In genomic region chr2:135121016-135121657, GRCh38 we compare ENCODE assay signal across 17 cellular contexts.
DNase-seq lines count a peak whose midpoint lies in the region; ATAC-seq, FAIRE-seq and TF ChIP-seq lines count a peak whose summit lies in the region.
"Had no signal": no experiment of that assay in that cellular context is flagged by ENCODE, and none has a peak within 500 bp of the region (broad histone marks: within the 10 kb centered on the region; RNA-seq: fewer than 3 reads in every experiment).

No MANE protein-coding gene starts in this region.

- DNase-seq in A549 (ENCODE audit: low read depth in 1 of 2, low spot score in 1 of 2), result no peak
- DNase-seq in HT-29 (ENCODE audit: low spot score), result peak; percentile 51
- peak; percentile 18 for DNase-seq in epithelial cell of proximal tubule (ENCODE audit: low read depth)
- no peak for DNase-seq in HepG2 (ENCODE audit: low spot score)
- DNase-seq in stimulated activated naive CD4-positive, alpha-beta T cell treated with Interleukin-2 at 50 U/mL for 16 hours (lab: John Stamatoyannopoulos, UW), result no peak
- no peak for DNase-seq in naive thymus-derived CD8-positive, alpha-beta T cell
- DNase-seq in activated CD4-positive, alpha-beta T cell treated with anti-CD3 and anti-CD28 coated beads, Interleukin-2, amount 50 U/mL, for 48 hours, result no peak
- DNase-seq in omental fat pad (ENCODE audit: low spot score), result no peak
- DNase-seq: CD4-positive, alpha-beta T cell; NCI-H1092; NCI-H187 treated with DMSO at 0.1 percent for 48 hours; NCI-H446; NCI-H82; SHP77 treated with DMSO at 0.1 percent for 48 hours had no signal

- H3K4me2 ChIP-seq in A549 (peak overlapping the region; percentile 20), HepG2 (ENCODE audit: low read depth, low read length) (no peak overlapping the region)

- no peaks in the 10 kb centered on the region for H3K27me3 ChIP-seq in HepG2 (ENCODE audit: control insufficient read depth in 1 of 2, insufficient read depth in 2 of 2, low read length in 2 of 2)

- no peaks in the 10 kb centered on the region for H3K79me2 ChIP-seq in HepG2 (ENCODE audit: insufficient read depth, low read length)

- TF ChIP-seq POLR2A in A549 (IDR thresholded peaks at IDR 0.05; ENCODE audit: low read length) (no peak), HepG2 (IDR thresholded peaks at IDR 0.05; ENCODE audit: insufficient read depth in 1 of 2, low read depth in 2 of 2, low read length in 2 of 2) (no peak)

- no peak for ATAC-seq in A549
- ATAC-seq in HepG2, result no peak
- ATAC-seq in naive thymus-derived CD8-positive, alpha-beta T cell, result no peak
- no peak for ATAC-seq in omental fat pad (ENCODE audit: low FRiP score)
- ATAC-seq: Panc1 had no signal

- WGBS in A549 (ENCODE audit: missing lambda C conversion rate), result 75% methylated on average over 2 of the region's 2 CpGs
- 95% methylated on average over 2 of the region's 2 CpGs for WGBS in HepG2 (ENCODE audit: low lambda C conversion rate)

- H3K9ac ChIP-seq in HepG2 (ENCODE audit: insufficient read depth, low read depth, low read length), result no peak overlapping the region

- peaks cover 39% of the 10 kb centered on the region; the same call in 2 of the 3 replicates for H3K4me1 ChIP-seq in A549
- no peaks in the 10 kb centered on the region for H3K4me1 ChIP-seq in HepG2 (ENCODE audit: insufficient read depth, low read length)

- no peak overlapping the region for H2AFZ ChIP-seq in HepG2 (ENCODE audit: low read length)

- FAIRE-seq in A549 (lab: Jason Lieb, UNC) (no peak), HepG2 (lab: Jason Lieb, UNC) (no peak)

- TF ChIP-seq RAD21 in A549 (conservative IDR thresholded peaks at IDR 0.05 in 1 of 2, IDR thresholded peaks at IDR 0.05 in 1 of 2) (no peak), HepG2 (CRISPR knock-in tag; IDR thresholded peaks at IDR 0.05) (no peak)

- peaks cover 0 to 68% (median 25%) of the 10 kb centered on the region in 3 donors for H3K36me3 Mint-ChIP-seq in naive thymus-derived CD8-positive, alpha-beta T cell

- CTCF ChIA-PET in A549 (lab: Yijun Ruan, JAX), result no interaction called here
- CTCF ChIA-PET in HepG2 (lab: Yijun Ruan, JAX; ENCODE audit: low intra/inter-chr PET ratio, low total read pairs), result no interaction called here

- intact Hi-C loops in HepG2 (cut with micrococcal nuclease; ENCODE audit: unreplicated experiment), result no loop called here

- H3K4me3 Mint-ChIP-seq in naive thymus-derived CD8-positive, alpha-beta T cell, result no peak overlapping the region
- H3K4me3 Mint-ChIP-seq: B cell; CD4-positive, alpha-beta T cell; IgD-negative memory B cell had no signal

- H3K9me3 ChIP-seq in A549 (no peaks in the 10 kb centered on the region), HepG2 (ENCODE audit: low read length) (no peaks in the 10 kb centered on the region)

- peaks cover 8 to 29% of the 10 kb centered on the region in 2 experiments; a peak in 4 of 5 replicates for H3K36me3 ChIP-seq in HepG2 (replicated peaks in 1 of 2; ENCODE audit: control insufficient read depth in 1 of 2, insufficient read depth in 2 of 2, low read length in 2 of 2)

- H3K27me3 Mint-ChIP-seq in naive thymus-derived CD8-positive, alpha-beta T cell, result no peaks in the 10 kb centered on the region
- H3K27me3 Mint-ChIP-seq: B cell; CD4-positive, alpha-beta T cell; IgD-negative memory B cell had no signal

- H3K27ac Mint-ChIP-seq in naive thymus-derived CD8-positive, alpha-beta T cell, result no peak overlapping the region
- H3K27ac Mint-ChIP-seq: B cell; CD4-positive, alpha-beta T cell had no signal

- H4K20me1 ChIP-seq in HepG2 (ENCODE audit: insufficient read depth, low read length), result no peaks in the 10 kb centered on the region

- no peak for TF ChIP-seq CTCF in A549 (IDR thresholded peaks at IDR 0.05)
- TF ChIP-seq CTCF in epithelial cell of proximal tubule (conservative IDR thresholded peaks at IDR 0.05; ENCODE audit: low read depth, low read length), result no peak
- TF ChIP-seq CTCF in HepG2 (CRISPR knock-in tag; IDR thresholded peaks at IDR 0.05), result no peak
- TF ChIP-seq CTCF in omental fat pad (IDR thresholded peaks at IDR 0.05), result no peak

- TF ChIP-seq EP300 in A549 (IDR thresholded peaks at IDR 0.05) (no peak), HepG2 (IDR thresholded peaks at IDR 0.05; ENCODE audit: low read depth in 2 of 2, low read length in 2 of 2) (no peak), HepG2 (CRISPR knock-in tag; IDR thresholded peaks at IDR 0.05; ENCODE audit: borderline replicate concordance) (no peak)

- peaks cover 0 to 3% (median 0%) of the 10 kb centered on the region in 9 donors for H3K9me3 Mint-ChIP-seq in naive thymus-derived CD8-positive, alpha-beta T cell
- H3K9me3 Mint-ChIP-seq: CD4-positive, alpha-beta T cell had no signal

- BruUV-seq in HepG2 (replicated peaks; lab: Mats Ljungman, UMichigan), result no TSS peak

- H3K27ac ChIP-seq in A549 (no peak overlapping the region), HepG2 (ENCODE audit: extremely low read length, insufficient read depth, low read length) (no peak overlapping the region)

- H3K4me3 ChIP-seq in A549 (no peak overlapping the region), epithelial cell of proximal tubule (ENCODE audit: low read depth, low read length) (no peak overlapping the region), HepG2 (replicated peaks in 1 of 3; ENCODE audit: insufficient read depth in 1 of 3, low read depth in 2 of 3, low read length in 3 of 3) (no peak overlapping the region)

- in situ Hi-C loops in HepG2 (cut with HindIII; ENCODE audit: extremely low pct_ligation_motif_present, low pct_unique_long_range_greater_than_20kb), result no loop called here

- H3K4me1 Mint-ChIP-seq in naive thymus-derived CD8-positive, alpha-beta T cell, result peaks cover 0 to 10% (median 7%) of the 10 kb centered on the region in 4 donors
- H3K4me1 Mint-ChIP-seq: B cell had no signal

- POLR2A ChIA-PET in A549 (lab: Yijun Ruan, JAX), result no interaction called here
- POLR2A ChIA-PET in HepG2 (lab: Yijun Ruan, JAX), result no interaction called here
- POLR2A ChIA-PET in naive thymus-derived CD8-positive, alpha-beta T cell (lab: Charles Lee), result no interaction called here

TF ChIP-seq in A549, 52 proteins besides CTCF, POLR2A, EP300 and RAD21:
- TF ChIP-seq CHD4 (IDR thresholded peaks at IDR 0.05; ENCODE audit: borderline replicate concordance) (no peak), KDM1A (IDR thresholded peaks at IDR 0.05; ENCODE audit: low read depth) (no peak), KDM5A (IDR thresholded peaks at IDR 0.05) (no peak), HOXB13 (CRISPR knock-in tag; IDR thresholded peaks at IDR 0.05; ENCODE audit: low read depth) (no peak), MAX (IDR thresholded peaks at IDR 0.05) (no peak), BHLHE40 (IDR thresholded peaks at IDR 0.05; ENCODE audit: low read depth, low read length) (no peak), TP53 (CRISPR knock-in tag; IDR thresholded peaks at IDR 0.05) (no peak)

TF ChIP-seq in HepG2, 621 proteins besides CTCF, POLR2A, EP300 and RAD21:
- TF ChIP-seq HNF1A (IDR thresholded peaks at IDR 0.05; ENCODE audit: low read depth) (0 out of 2 replicates have a peak, but pooled peaks have one; percentile 22), HNF1A (CRISPR knock-in tag; IDR thresholded peaks at IDR 0.05; ENCODE audit: borderline replicate concordance) (no peak), CHCHD3 (CRISPR knock-in tag; IDR thresholded peaks at IDR 0.05) (no peak), ZFYVE20 (CRISPR knock-in tag; IDR thresholded peaks at IDR 0.05; ENCODE audit: borderline replicate concordance, low read depth) (no peak), RORA (CRISPR knock-in tag; IDR thresholded peaks at IDR 0.05) (no peak), ARID2 (CRISPR knock-in tag; IDR thresholded peaks at IDR 0.05; ENCODE audit: borderline replicate concordance) (no peak), NFATC3 (CRISPR knock-in tag; IDR thresholded peaks at IDR 0.05) (no peak)

Comparison
In these comparisons a context has a peak if more than half of its experiments do, and no peak if none do; other contexts are left out.
1. DNase-seq: peak in HT-29 (single experiment) and epithelial cell of proximal tubule (single experiment); none in A549 (0 of 2), HepG2 (single experiment), stimulated activated naive CD4-positive, alpha-beta T cell treated with Interleukin-2 at 50 U/mL for 16 hours (single experiment), naive thymus-derived CD8-positive, alpha-beta T cell (0 of 10), activated CD4-positive, alpha-beta T cell treated with anti-CD3 and anti-CD28 coated beads, Interleukin-2, amount 50 U/mL, for 48 hours (0 of 2) and omental fat pad (single experiment).